In genomic region chr2:235849489-235849888, GRCh38 we compare ENCODE assay signal across 15 cellular contexts.
"Had no signal": no experiment of that assay in that cellular context is flagged by ENCODE, and none has a peak within 500 bp of the region (broad histone marks: within the 10 kb centered on the region; RNA-seq: fewer than 3 reads in every experiment).

No MANE protein-coding gene starts in this region.

- H3K4me3 ChIP-seq: lung, thyroid gland had no signal

- DNase-seq: dermis blood vessel endothelial cell; erythroblast; foreskin keratinocyte; immature natural killer cell; kidney; left colon; left ventricle myocardium superior; mesenchymal stem cell; naive B cell; small intestine; stimulated activated CD4-positive, alpha-beta T cell treated with anti-CD3 and anti-CD28 coated beads, Interleukin-2, amount 100 ng/mL, for 48 hours; stimulated activated naive CD4-positive, alpha-beta T cell treated with Interleukin-2 at 50 U/mL for 16 hours; thyroid gland had no signal

- H3K36me3 ChIP-seq: neutrophil, thyroid gland had no signal

- H3K27me3 ChIP-seq: foreskin keratinocyte, neutrophil, thyroid gland had no signal

- ATAC-seq: foreskin keratinocyte, left colon, left ventricle myocardium superior had no signal
